8 cellular contexts compared by ENCODE assay signal in the genomic region with DNA sequence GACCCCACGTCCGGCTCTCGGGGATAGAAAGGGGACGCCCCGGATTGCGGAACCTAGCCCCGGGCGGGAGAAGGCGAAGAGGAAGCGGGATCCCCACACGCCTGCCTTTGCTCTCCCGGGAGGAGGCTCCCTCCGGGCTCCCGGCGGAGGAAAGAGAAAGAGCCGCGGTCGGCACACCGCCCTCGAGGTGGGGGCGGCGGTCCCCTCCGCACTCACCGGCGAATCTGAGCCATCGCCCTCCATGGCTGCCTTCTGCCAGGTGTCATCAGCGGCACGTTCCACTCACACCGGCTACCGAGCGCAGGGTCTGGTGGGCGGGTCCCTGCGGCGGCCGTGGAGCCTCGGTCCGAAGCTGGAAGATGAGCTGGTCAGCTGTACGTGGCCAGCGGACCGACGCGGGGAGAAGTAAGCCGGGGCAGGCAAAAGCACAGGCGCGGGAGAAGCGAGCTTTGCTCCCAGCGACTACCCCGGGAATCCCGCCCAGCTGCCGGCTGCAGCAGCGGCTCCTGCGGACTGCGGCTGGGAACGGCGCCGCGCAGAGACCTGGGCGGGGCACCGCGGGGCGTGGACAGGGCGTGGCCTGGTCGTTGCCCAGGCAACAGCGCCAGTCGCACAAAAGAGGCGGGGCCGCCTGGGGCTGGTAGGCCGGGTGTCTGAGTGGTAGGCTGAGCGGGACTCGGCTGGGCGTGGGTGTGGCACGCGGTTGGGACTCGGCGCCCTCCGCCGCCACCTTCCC. TPM values are rescaled to one million over a fixed set of nuclear protein-coding genes. Genes with fewer than 3 reads are reported as not detected.
DNase-seq lines count a peak whose midpoint lies in the region; ATAC-seq and TF ChIP-seq lines count a peak whose summit lies in the region.

A gene with protein sequence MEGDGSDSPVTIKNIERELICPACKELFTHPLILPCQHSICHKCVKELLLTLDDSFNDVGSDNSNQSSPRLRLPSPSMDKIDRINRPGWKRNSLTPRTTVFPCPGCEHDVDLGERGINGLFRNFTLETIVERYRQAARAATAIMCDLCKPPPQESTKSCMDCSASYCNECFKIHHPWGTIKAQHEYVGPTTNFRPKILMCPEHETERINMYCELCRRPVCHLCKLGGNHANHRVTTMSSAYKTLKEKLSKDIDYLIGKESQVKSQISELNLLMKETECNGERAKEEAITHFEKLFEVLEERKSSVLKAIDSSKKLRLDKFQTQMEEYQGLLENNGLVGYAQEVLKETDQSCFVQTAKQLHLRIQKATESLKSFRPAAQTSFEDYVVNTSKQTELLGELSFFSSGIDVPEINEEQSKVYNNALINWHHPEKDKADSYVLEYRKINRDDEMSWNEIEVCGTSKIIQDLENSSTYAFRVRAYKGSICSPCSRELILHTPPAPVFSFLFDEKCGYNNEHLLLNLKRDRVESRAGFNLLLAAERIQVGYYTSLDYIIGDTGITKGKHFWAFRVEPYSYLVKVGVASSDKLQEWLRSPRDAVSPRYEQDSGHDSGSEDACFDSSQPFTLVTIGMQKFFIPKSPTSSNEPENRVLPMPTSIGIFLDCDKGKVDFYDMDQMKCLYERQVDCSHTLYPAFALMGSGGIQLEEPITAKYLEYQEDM (minus strand): TSS at position 517 of the 736 bp plus-strand sequence. CDS start 274 bp downstream, at position 243.

- H3K36me3 Mint-ChIP-seq in activated T-helper 1 cell treated with anti-CD3 and anti-CD28 coated beads, Interleukin-12 subunit alpha, Interleukin-12 subunit beta, Interleukin-2, Interleukin-4 antibody, amounts not matched to agents 30 ng/mL and 10 ng/mL and 1 ng/mL, durations not matched to agents 14 hours and 24 hours and 36 hours (ENCODE audit: low read depth), result peaks cover 8% of the 10 kb centered on the region
- no peaks in the 10 kb centered on the region for H3K36me3 Mint-ChIP-seq in natural killer cell
- peaks cover 8 to 15% of the 10 kb centered on the region in 2 donors for H3K36me3 Mint-ChIP-seq in stimulated activated naive B cell treated with anti-CD40 and anti-IgM and Interleukin-4, amounts not matched to agents 10 μg/mL and 1 μg/mL and 100 μg/mL, for 72 hours

- H3K79me2 ChIP-seq in DOHH2 (ENCODE audit: control insufficient read depth, low read length) (no peaks in the 10 kb centered on the region), fibroblast of lung (ENCODE audit: control insufficient read depth, insufficient read depth, low read length) (no peaks in the 10 kb centered on the region)

- TF ChIP-seq POLR2A in Peyer's patch (IDR thresholded peaks at IDR 0.05), result peak; percentile 96 to 98

- H2AFZ ChIP-seq in fibroblast of lung (ENCODE audit: low read length), result peak within 1 kb of the TSS; percentile 65

- ATAC-seq in GM21786 (IDR thresholded peaks at IDR 0.05; ENCODE audit: unreplicated experiment) (peak; percentile 97), natural killer cell (peak; percentile 90 to 95 (median 92))
- ATAC-seq in stimulated activated naive B cell treated with anti-CD40 and anti-IgM and Interleukin-4, amounts not matched to agents 10 μg/mL and 1 μg/mL and 100 μg/mL, for 72 hours (replicated peaks), result peak; percentile 98 to 99

- H3K4me2 ChIP-seq in DOHH2 (ENCODE audit: low read length) (peak within 1 kb of the TSS; percentile 81), fibroblast of lung (ENCODE audit: extremely low read depth, insufficient read depth, low read length) (peak within 1 kb of the TSS; percentile 89)

- H3K4me1 ChIP-seq in DOHH2 (ENCODE audit: control insufficient read depth, low read length), result peaks cover 17% of the 10 kb centered on the region
- H3K4me1 ChIP-seq in Peyer's patch, result peaks cover 0 to 14% (median 7%) of the 10 kb centered on the region in 4 donors
- no peaks in the 10 kb centered on the region for H3K4me1 ChIP-seq in fibroblast of lung (ENCODE audit: control insufficient read depth, extremely low read depth, insufficient read depth, low read length)

- H3K27me3 Mint-ChIP-seq in activated T-helper 1 cell treated with anti-CD3 and anti-CD28 coated beads, Interleukin-12 subunit alpha, Interleukin-12 subunit beta, Interleukin-2, Interleukin-4 antibody, amounts not matched to agents 30 ng/mL and 10 ng/mL and 1 ng/mL, durations not matched to agents 14 hours and 24 hours and 36 hours (ENCODE audit: insufficient read depth), result peaks cover 60% of the 10 kb centered on the region
- peaks cover 27 to 42% of the 10 kb centered on the region in 2 donors for H3K27me3 Mint-ChIP-seq in natural killer cell (ENCODE audit: low read depth in 2 of 2)
- peaks cover 51 to 67% of the 10 kb centered on the region in 2 donors for H3K27me3 Mint-ChIP-seq in stimulated activated naive B cell treated with anti-CD40 and anti-IgM and Interleukin-4, amounts not matched to agents 10 μg/mL and 1 μg/mL and 100 μg/mL, for 72 hours

- H3K9ac ChIP-seq in fibroblast of lung (ENCODE audit: insufficient read depth, low read length), result peak within 1 kb of the TSS; percentile 58

- intact Hi-C loops in activated T-helper 1 cell treated with anti-CD3 and anti-CD28 coated beads, Interleukin-12 subunit alpha, Interleukin-12 subunit beta, Interleukin-2, Interleukin-4 antibody, amounts not matched to agents 30 ng/mL and 10 ng/mL and 1 ng/mL, durations not matched to agents 14 hours and 24 hours and 36 hours (cut with micrococcal nuclease), result loop anchor here (1.0 to 10.0 kb wide), 8 partner anchors 40 to 915 kb away; a partner anchor contains a TSS
- intact Hi-C loops in natural killer cell (cut with micrococcal nuclease), result no loop called here

- H3K36me3 ChIP-seq in DOHH2 (ENCODE audit: control insufficient read depth, low read length) (no peaks in the 10 kb centered on the region), Peyer's patch (no peaks in the 10 kb centered on the region), fibroblast of lung (ENCODE audit: control insufficient read depth, insufficient read depth, low read length) (no peaks in the 10 kb centered on the region)

- H4K20me1 ChIP-seq in DOHH2 (ENCODE audit: control insufficient read depth, insufficient read depth, low read depth, low read length) (no peaks in the 10 kb centered on the region), fibroblast of lung (ENCODE audit: control insufficient read depth, extremely low read depth, insufficient read depth, low read length) (no peaks in the 10 kb centered on the region)

- no peaks in the 10 kb centered on the region for H3K9me2 ChIP-seq in DOHH2 (replicated peaks; ENCODE audit: control insufficient read depth, low read length)

- H3K4me1 Mint-ChIP-seq in activated T-helper 1 cell treated with anti-CD3 and anti-CD28 coated beads, Interleukin-12 subunit alpha, Interleukin-12 subunit beta, Interleukin-2, Interleukin-4 antibody, amounts not matched to agents 30 ng/mL and 10 ng/mL and 1 ng/mL, durations not matched to agents 14 hours and 24 hours and 36 hours (ENCODE audit: low read depth), result peaks cover 6% of the 10 kb centered on the region
- H3K4me1 Mint-ChIP-seq in natural killer cell, result peaks cover 8 to 20% of the 10 kb centered on the region in 2 donors
- H3K4me1 Mint-ChIP-seq in stimulated activated naive B cell treated with anti-CD40 and anti-IgM and Interleukin-4, amounts not matched to agents 10 μg/mL and 1 μg/mL and 100 μg/mL, for 72 hours, result peaks cover 12 to 16% of the 10 kb centered on the region in 2 donors

- H3K9me3 ChIP-seq in DOHH2 (ENCODE audit: control insufficient read depth, insufficient read depth, low read length) (peaks cover 35% of the 10 kb centered on the region), Peyer's patch (peaks cover 0 to 12% (median 3%) of the 10 kb centered on the region in 4 donors), fibroblast of lung (ENCODE audit: control insufficient read depth, insufficient read depth, low read depth, low read length) (no peaks in the 10 kb centered on the region)

- peak within 1 kb of the TSS; percentile 82 for H3K4me3 Mint-ChIP-seq in activated T-helper 1 cell treated with anti-CD3 and anti-CD28 coated beads, Interleukin-12 subunit alpha, Interleukin-12 subunit beta, Interleukin-2, Interleukin-4 antibody, amounts not matched to agents 30 ng/mL and 10 ng/mL and 1 ng/mL, durations not matched to agents 14 hours and 24 hours and 36 hours
- peak within 1 kb of the TSS; percentile 88 for H3K4me3 Mint-ChIP-seq in natural killer cell
- peak within 1 kb of the TSS; percentile 92 to 95 for H3K4me3 Mint-ChIP-seq in stimulated activated naive B cell treated with anti-CD40 and anti-IgM and Interleukin-4, amounts not matched to agents 10 μg/mL and 1 μg/mL and 100 μg/mL, for 72 hours

- peak; percentile 16 for DNase-seq in KG1 (lab: John Stamatoyannopoulos, UW)
- DNase-seq in Peyer's patch, result peak; percentile 86 to 99 (median 97)
- DNase-seq in activated T-helper 1 cell treated with anti-CD3 and anti-CD28 coated beads, Interleukin-12 subunit alpha, Interleukin-12 subunit beta, Interleukin-2, Interleukin-4 antibody, amounts not matched to agents 30 ng/mL and 10 ng/mL and 1 ng/mL, durations not matched to agents 14 hours and 24 hours and 36 hours (ENCODE audit: low spot score), result peak; percentile 90
- DNase-seq in fibroblast of lung (ENCODE audit: low read depth in 2 of 2), result peak; percentile 87 to 89
- DNase-seq in natural killer cell, result peak; percentile 73
- DNase-seq in stimulated activated naive B cell treated with anti-CD40 and anti-IgM and Interleukin-4, amounts not matched to agents 10 μg/mL and 1 μg/mL and 100 μg/mL, for 72 hours, result peak; percentile 90

- H3F3A ChIP-seq in DOHH2 (ENCODE audit: control insufficient read depth, insufficient read depth), result peaks cover 4% of the 10 kb centered on the region; the same call in 1 of the 2 replicates

- peaks cover 16% of the 10 kb centered on the region for H3K9me3 Mint-ChIP-seq in activated T-helper 1 cell treated with anti-CD3 and anti-CD28 coated beads, Interleukin-12 subunit alpha, Interleukin-12 subunit beta, Interleukin-2, Interleukin-4 antibody, amounts not matched to agents 30 ng/mL and 10 ng/mL and 1 ng/mL, durations not matched to agents 14 hours and 24 hours and 36 hours
- no peaks in the 10 kb centered on the region for H3K9me3 Mint-ChIP-seq in natural killer cell
- H3K9me3 Mint-ChIP-seq in stimulated activated naive B cell treated with anti-CD40 and anti-IgM and Interleukin-4, amounts not matched to agents 10 μg/mL and 1 μg/mL and 100 μg/mL, for 72 hours, result peaks cover 23 to 25% of the 10 kb centered on the region in 2 donors

- H3K27ac ChIP-seq in DOHH2 (ENCODE audit: low read depth, low read length) (no peak within 1 kb of the TSS), Peyer's patch (peak within 1 kb of the TSS; percentile 60 to 94 (median 86)), fibroblast of lung (ENCODE audit: insufficient read depth, low read length) (no peak within 1 kb of the TSS)

- H3K27me3 ChIP-seq in DOHH2 (ENCODE audit: control insufficient read depth, low read length), result peaks cover 28% of the 10 kb centered on the region
- no peaks in the 10 kb centered on the region for H3K27me3 ChIP-seq in Peyer's patch
- peaks cover 18% of the 10 kb centered on the region for H3K27me3 ChIP-seq in fibroblast of lung (ENCODE audit: control insufficient read depth, insufficient read depth, low read length)

- H3K27ac Mint-ChIP-seq in activated T-helper 1 cell treated with anti-CD3 and anti-CD28 coated beads, Interleukin-12 subunit alpha, Interleukin-12 subunit beta, Interleukin-2, Interleukin-4 antibody, amounts not matched to agents 30 ng/mL and 10 ng/mL and 1 ng/mL, durations not matched to agents 14 hours and 24 hours and 36 hours, result peak within 1 kb of the TSS; percentile 37
- peak within 1 kb of the TSS in 1 of 2 donors; percentile 69 for H3K27ac Mint-ChIP-seq in natural killer cell
- H3K27ac Mint-ChIP-seq in stimulated activated naive B cell treated with anti-CD40 and anti-IgM and Interleukin-4, amounts not matched to agents 10 μg/mL and 1 μg/mL and 100 μg/mL, for 72 hours, result peak within 1 kb of the TSS; percentile 62

- peak; percentile 35 for TF ChIP-seq CTCF in DOHH2 (IDR thresholded peaks at IDR 0.05; ENCODE audit: low read depth, low read length, poor library complexity, severe bottlenecking)
- TF ChIP-seq CTCF in Peyer's patch (IDR thresholded peaks at IDR 0.05), result peak in 3 of 6 experiments; percentile 14 to 28 (median 27)
- TF ChIP-seq CTCF in fibroblast of lung (conservative IDR thresholded peaks at IDR 0.05 in 1 of 2, IDR thresholded peaks at IDR 0.05 in 1 of 2; ENCODE audit: low read depth in 1 of 2, low read length in 2 of 2), result peak in 1 of 2 donors; percentile 13
- no peak for TF ChIP-seq CTCF in natural killer cell (IDR thresholded peaks at IDR 0.05)

- H3K4me3 ChIP-seq in DOHH2 (ENCODE audit: low read length) (peak within 1 kb of the TSS; percentile 96), Peyer's patch (peak within 1 kb of the TSS; percentile 57 to 84 (median 69)), fibroblast of lung (replicated peaks in 1 of 4; ENCODE audit: control extremely low read depth in 1 of 4, insufficient read depth in 1 of 4, low read depth in 3 of 4, low read length in 4 of 4) (peak within 1 kb of the TSS; percentile 55 to 84 (median 66))

RNA-seq across cellular contexts. Expression of the gene that starts here (rescaled TPM):
- total RNA-seq in Peyer's patch (10 to 100 TPM; 27.2 to 69.0 (median 48.7) TPM), fibroblast of lung (under 0.01 and 0.33 TPM in 2 replicates), natural killer cell (1 to 10 TPM in 1 of 3 donors, under 1 TPM in 2; 0.25 to 1.2 (median 0.38) TPM)
- total RNA-seq in activated T-helper 1 cell treated with anti-CD3 and anti-CD28 coated beads, Interleukin-12 subunit alpha, Interleukin-12 subunit beta, Interleukin-2, Interleukin-4 antibody, amounts not matched to agents 30 ng/mL and 10 ng/mL and 1 ng/mL, durations not matched to agents 14 hours and 24 hours and 36 hours, result not detected in 2 replicates
- 0.12 and 0.68 TPM in 2 replicates for polyA plus RNA-seq in fibroblast of lung
- 0.09 and 0.17 TPM in 2 replicates for polyA plus RNA-seq in fibroblast of lung (2012)
- not detected in 2 replicates for polyA minus RNA-seq in fibroblast of lung (ENCODE audit: low replicate concordance)

Comparison
In these comparisons a context has a peak if more than half of its experiments do, and no peak if none do; other contexts are left out.
1. RNA of the gene that starts here (total RNA-seq): 27.2 to 69.0 TPM in Peyer's patch; 0.25 to 1.2 TPM in natural killer cell, under 0.01 to 0.33 TPM in fibroblast of lung and not detected in activated T-helper 1 cell treated with anti-CD3 and anti-CD28 coated beads, Interleukin-12 subunit alpha, Interleukin-12 subunit beta, Interleukin-2, Interleukin-4 antibody, amounts not matched to agents 30 ng/mL and 10 ng/mL and 1 ng/mL, durations not matched to agents 14 hours and 24 hours and 36 hours; every median in the first group is over 10 times any median in the second.
2. Peak in DNase-seq in activated T-helper 1 cell treated with anti-CD3 and anti-CD28 coated beads, Interleukin-12 subunit alpha, Interleukin-12 subunit beta, Interleukin-2, Interleukin-4 antibody, amounts not matched to agents 30 ng/mL and 10 ng/mL and 1 ng/mL, durations not matched to agents 14 hours and 24 hours and 36 hours; RNA of the gene not detected or under 1 TPM.
3. Peak in DNase-seq, H3K4me3 ChIP-seq, H3K9ac ChIP-seq and H3K4me2 ChIP-seq in fibroblast of lung; RNA of the gene not detected or under 1 TPM.
4. H3K27ac ChIP-seq: peak in Peyer's patch (4 of 4); none in DOHH2 (single experiment) and fibroblast of lung (single experiment).
5. DNase-seq: peak in every context shown above with its lines; median percentile 97 in Peyer's patch; 90 in activated T-helper 1 cell treated with anti-CD3 and anti-CD28 coated beads, Interleukin-12 subunit alpha, Interleukin-12 subunit beta, Interleukin-2, Interleukin-4 antibody, amounts not matched to agents 30 ng/mL and 10 ng/mL and 1 ng/mL, durations not matched to agents 14 hours and 24 hours and 36 hours; 90 in stimulated activated naive B cell treated with anti-CD40 and anti-IgM and Interleukin-4, amounts not matched to agents 10 μg/mL and 1 μg/mL and 100 μg/mL, for 72 hours; 88 in fibroblast of lung; 73 in natural killer cell; 16 in KG1.
6. Peak in every context shown above with its lines, with median percentiles within 50 percentile points of each other: H3K4me3 ChIP-seq, ATAC-seq and H3K4me3 Mint-ChIP-seq.